In the genomic region with DNA sequence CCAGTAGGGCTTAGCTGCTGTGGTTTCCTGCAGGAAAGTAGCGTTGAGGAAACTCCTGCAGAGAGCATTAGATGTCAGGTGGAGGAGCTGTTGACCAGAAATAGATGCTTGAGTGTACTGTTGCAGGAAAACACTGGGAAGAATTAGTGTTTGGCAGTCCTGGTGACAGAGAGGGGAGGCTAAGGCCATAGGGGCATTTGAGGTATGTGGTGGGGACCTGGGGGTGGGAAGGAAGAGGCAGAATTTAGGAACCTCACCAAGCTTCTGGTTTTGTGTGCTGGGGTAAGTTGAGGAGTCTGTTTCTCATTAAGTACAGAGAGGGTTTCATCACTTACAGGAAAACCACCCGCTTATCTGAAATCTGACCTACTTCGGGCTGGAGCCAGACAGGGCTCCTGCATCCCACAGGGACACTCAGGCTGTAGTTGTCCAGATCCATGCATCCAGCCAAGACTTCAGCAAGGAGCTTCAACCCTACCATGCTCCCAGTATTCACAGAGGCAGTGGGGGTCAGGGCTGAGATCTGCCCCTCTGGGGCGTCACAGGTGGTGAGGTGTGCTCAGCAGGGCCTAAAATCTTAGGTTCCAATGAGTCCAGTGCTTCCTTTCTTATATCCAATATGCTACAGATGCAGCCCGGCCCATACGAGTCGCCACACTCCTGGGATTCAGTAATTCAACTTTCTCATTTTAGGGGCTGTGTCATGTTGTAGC, we compare ENCODE assay signal across 10 cellular contexts. TPM values are rescaled to one million over a fixed set of nuclear protein-coding genes. Genes with fewer than 3 reads are reported as not detected.
A peak's percentile ranks its signal among the peaks of the same experiment; 100 is the strongest.
DNase-seq lines count a peak whose midpoint lies in the region; ATAC-seq lines count a peak whose summit lies in the region.
"Had no signal": no experiment of that assay in that cellular context is flagged by ENCODE, and none has a peak within 500 bp of the region (broad histone marks: within the 10 kb centered on the region; RNA-seq: fewer than 3 reads in every experiment).

No MANE protein-coding gene starts in this region.

- no peaks in the 10 kb centered on the region for H3K9me3 ChIP-seq in MG63

- ATAC-seq in T-cell (replicated peaks in 1 of 4) = peak in 1 of 4 experiments; percentile 25
- peak; percentile 3 for ATAC-seq in stimulated activated naive CD8-positive, alpha-beta T cell treated with anti-CD3 and anti-CD28 coated beads, Interleukin-15, Interleukin-2, amounts not matched to agents 100 U/mL and 50 U/mL, for 24 hours

- H3K36me3 ChIP-seq in MG63 = peaks cover 56% of the 10 kb centered on the region

- no peak overlapping the region for H3K4me3 ChIP-seq in MG63

- peaks cover 93% of the 10 kb centered on the region for H3K36me3 Mint-ChIP-seq in activated T-cell treated with anti-CD3 and anti-CD28 coated beads, Interleukin-2, amount 50 U/mL, for 24 hours (ENCODE audit: low read depth)
- peaks cover 18% of the 10 kb centered on the region for H3K36me3 Mint-ChIP-seq in T-cell

- CTCF ChIA-PET in T-cell (lab: Charles Lee) = interaction anchor here (0.6 to 6.3 kb wide), 5 partner anchors 13 to 88 kb away, joined by 3 to 57 read pairs (median 5); partner anchors contain the start of genes INSRR (in 1 of the 2) and NTRK1 (in 1 of the 2)

- peaks cover 27% of the 10 kb centered on the region for H3K4me1 Mint-ChIP-seq in activated T-cell treated with anti-CD3 and anti-CD28 coated beads, Interleukin-2, amount 50 U/mL, for 24 hours (ENCODE audit: low read depth)
- peaks cover 16 to 30% (median 20%) of the 10 kb centered on the region in 3 donors for H3K4me1 Mint-ChIP-seq in T-cell

- no peaks in the 10 kb centered on the region for H3K9me3 Mint-ChIP-seq in activated T-cell treated with anti-CD3 and anti-CD28 coated beads, Interleukin-2, amount 50 U/mL, for 24 hours
- no peaks in the 10 kb centered on the region for H3K9me3 Mint-ChIP-seq in T-cell
- H3K9me3 Mint-ChIP-seq: H9 had no signal

- no peak for DNase-seq in activated T-cell treated with anti-CD3 and anti-CD28 coated beads, Interleukin-2, amount 50 U/mL, for 24 hours
- DNase-seq in activated T-cell treated with anti-CD3 and anti-CD28 coated beads for 4 hours (no peak), T-cell (no peak), fibroblast of gingiva (ENCODE audit: low read depth) (peak; percentile 97), NCI-H2081 (lab: John Stamatoyannopoulos, UW) (no peak), MG63 (no peak), CD1c-positive myeloid dendritic cell (ENCODE audit: extremely low spot score) (no peak)
- no peak for DNase-seq in stimulated activated naive CD8-positive, alpha-beta T cell treated with anti-CD3 and anti-CD28 coated beads, Interleukin-15, Interleukin-2, amounts not matched to agents 100 U/mL and 50 U/mL, for 24 hours
- DNase-seq: H9, NCI-H1105 treated with DMSO at 0.1 percent for 48 hours had no signal

- no peak overlapping the region for H3K4me3 Mint-ChIP-seq in activated T-cell treated with anti-CD3 and anti-CD28 coated beads, Interleukin-2, amount 50 U/mL, for 24 hours
- H3K4me3 Mint-ChIP-seq in T-cell = no peak overlapping the region
- H3K4me3 Mint-ChIP-seq: H9 had no signal

- POLR2A ChIA-PET in T-cell (lab: Charles Lee) = interaction anchor here in 1 of 2 donors (1.2 to 1.3 kb wide), 2 partner anchors 29 to 58 kb away, joined by 3 to 6 read pairs; no protein-coding TSS in a partner anchor

- no peaks in the 10 kb centered on the region for H3K27me3 Mint-ChIP-seq in activated T-cell treated with anti-CD3 and anti-CD28 coated beads, Interleukin-2, amount 50 U/mL, for 24 hours
- H3K27me3 Mint-ChIP-seq in T-cell = no peaks in the 10 kb centered on the region

- no peaks in the 10 kb centered on the region for H3K27me3 ChIP-seq in MG63

- peak overlapping the region; percentile 92 for H3K27ac Mint-ChIP-seq in activated T-cell treated with anti-CD3 and anti-CD28 coated beads, Interleukin-2, amount 50 U/mL, for 24 hours
- peak overlapping the region; percentile 82 to 86 for H3K27ac Mint-ChIP-seq in T-cell
- H3K27ac Mint-ChIP-seq: H9 had no signal

RNA-seq across cellular contexts. Expression of gene SH2D2A, which starts 15.1 kb away (rescaled TPM):
- total RNA-seq in T-cell = 100 to 1,000 TPM in 1 of 5 donors, 10 to 100 TPM in 4; 42.8 to 110 (median 66.8) TPM
- total RNA-seq in MG63 (2014; rRNA removed; shearing (Covaris generic); ENCODE audit: low replicate concordance) = not detected in 2 replicates

RNA-seq across cellular contexts. Expression of gene PRCC, which starts 34.2 kb away (rescaled TPM):
- 10 to 100 TPM; 55.3 to 67.7 (median 65.4) TPM for total RNA-seq in T-cell
- 56.9 and 65.6 TPM in 2 replicates for total RNA-seq in MG63 (2014; rRNA removed; shearing (Covaris generic); ENCODE audit: low replicate concordance)

RNA-seq across cellular contexts. Expression of gene HDGF, which starts 50.1 kb away (rescaled TPM):
- total RNA-seq in T-cell = 100 to 1,000 TPM in 2 of 5 donors, 10 to 100 TPM in 3; 72.9 to 108 (median 90.3) TPM
- total RNA-seq in MG63 (2014; rRNA removed; shearing (Covaris generic); ENCODE audit: low replicate concordance) = 565 and 817 TPM in 2 replicates

RNA-seq across cellular contexts. Expression of gene INSRR, which starts 57.4 kb away (rescaled TPM):
- under 1 TPM in 1 of 5 donors, not detected in 4; 0.07 TPM for total RNA-seq in T-cell
- total RNA-seq in MG63 (2014; rRNA removed; shearing (Covaris generic); ENCODE audit: low replicate concordance) = not detected in 2 replicates
- total RNA-seq: H9 had no signal

RNA-seq across cellular contexts. Expression of gene NTRK1, which starts 59.1 kb away (rescaled TPM):
- 1 to 10 TPM in 1 of 5 donors, under 1 TPM in 4; 0.36 to 1.2 (median 0.60) TPM for total RNA-seq in T-cell
- not detected in 2 replicates for total RNA-seq in MG63 (2014; rRNA removed; shearing (Covaris generic); ENCODE audit: low replicate concordance)

Comparison
In these comparisons a context has a peak if more than half of its experiments do, and no peak if none do; other contexts are left out.
1. RNA of gene SH2D2A, which starts 15.1 kb away (total RNA-seq): 42.8 to 110 TPM in T-cell; not detected in MG63; every median in the first group is over 10 times any median in the second.